In the genomic region with DNA sequence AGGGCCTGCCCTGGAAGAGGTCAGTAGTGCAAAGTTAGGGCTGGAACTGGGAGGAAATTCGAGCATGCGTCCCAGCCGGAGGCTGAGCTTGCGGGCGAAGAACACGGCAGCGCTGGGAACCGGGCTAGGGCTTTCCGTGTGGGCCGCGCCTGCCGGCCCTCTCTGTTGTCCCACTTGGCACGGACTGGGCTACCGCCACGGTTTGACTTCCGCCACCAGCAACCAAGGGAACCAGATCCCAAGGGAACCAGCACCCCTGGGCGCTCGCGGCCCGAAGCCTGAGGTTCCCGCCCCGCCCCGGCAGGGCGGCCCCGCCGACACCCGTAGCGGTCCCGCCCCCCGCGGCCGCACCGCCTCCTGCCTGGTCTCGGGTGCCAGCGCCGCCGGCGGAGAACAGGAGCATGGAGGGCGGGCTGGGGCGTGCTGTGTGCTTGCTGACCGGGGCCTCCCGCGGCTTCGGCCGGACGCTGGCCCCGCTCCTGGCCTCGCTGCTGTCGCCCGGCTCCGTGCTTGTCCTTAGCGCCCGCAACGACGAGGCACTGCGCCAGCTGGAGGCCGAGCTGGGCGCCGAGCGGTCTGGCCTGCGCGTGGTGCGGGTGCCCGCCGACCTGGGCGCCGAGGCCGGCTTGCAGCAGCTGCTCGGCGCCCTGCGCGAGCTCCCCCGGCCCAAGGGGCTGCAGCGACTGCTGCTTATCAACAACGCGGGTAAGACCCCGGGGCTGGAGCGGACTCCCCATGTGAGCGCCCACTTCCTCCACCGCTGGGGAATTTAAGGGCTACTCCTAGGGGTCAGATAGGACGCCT, we compare ENCODE assay signal across 1 cellular context.
TF ChIP-seq lines count a peak whose summit lies in the region.

A gene (plus strand): TSS at position 377 of the 804 bp plus-strand sequence. CDS start 25 bp downstream, at position 402.

TF ChIP-seq in K562, 482 proteins besides CTCF, POLR2A, EP300 and RAD21 (continued from another document and continues in another):
- TF ChIP-seq, protein P1, sequence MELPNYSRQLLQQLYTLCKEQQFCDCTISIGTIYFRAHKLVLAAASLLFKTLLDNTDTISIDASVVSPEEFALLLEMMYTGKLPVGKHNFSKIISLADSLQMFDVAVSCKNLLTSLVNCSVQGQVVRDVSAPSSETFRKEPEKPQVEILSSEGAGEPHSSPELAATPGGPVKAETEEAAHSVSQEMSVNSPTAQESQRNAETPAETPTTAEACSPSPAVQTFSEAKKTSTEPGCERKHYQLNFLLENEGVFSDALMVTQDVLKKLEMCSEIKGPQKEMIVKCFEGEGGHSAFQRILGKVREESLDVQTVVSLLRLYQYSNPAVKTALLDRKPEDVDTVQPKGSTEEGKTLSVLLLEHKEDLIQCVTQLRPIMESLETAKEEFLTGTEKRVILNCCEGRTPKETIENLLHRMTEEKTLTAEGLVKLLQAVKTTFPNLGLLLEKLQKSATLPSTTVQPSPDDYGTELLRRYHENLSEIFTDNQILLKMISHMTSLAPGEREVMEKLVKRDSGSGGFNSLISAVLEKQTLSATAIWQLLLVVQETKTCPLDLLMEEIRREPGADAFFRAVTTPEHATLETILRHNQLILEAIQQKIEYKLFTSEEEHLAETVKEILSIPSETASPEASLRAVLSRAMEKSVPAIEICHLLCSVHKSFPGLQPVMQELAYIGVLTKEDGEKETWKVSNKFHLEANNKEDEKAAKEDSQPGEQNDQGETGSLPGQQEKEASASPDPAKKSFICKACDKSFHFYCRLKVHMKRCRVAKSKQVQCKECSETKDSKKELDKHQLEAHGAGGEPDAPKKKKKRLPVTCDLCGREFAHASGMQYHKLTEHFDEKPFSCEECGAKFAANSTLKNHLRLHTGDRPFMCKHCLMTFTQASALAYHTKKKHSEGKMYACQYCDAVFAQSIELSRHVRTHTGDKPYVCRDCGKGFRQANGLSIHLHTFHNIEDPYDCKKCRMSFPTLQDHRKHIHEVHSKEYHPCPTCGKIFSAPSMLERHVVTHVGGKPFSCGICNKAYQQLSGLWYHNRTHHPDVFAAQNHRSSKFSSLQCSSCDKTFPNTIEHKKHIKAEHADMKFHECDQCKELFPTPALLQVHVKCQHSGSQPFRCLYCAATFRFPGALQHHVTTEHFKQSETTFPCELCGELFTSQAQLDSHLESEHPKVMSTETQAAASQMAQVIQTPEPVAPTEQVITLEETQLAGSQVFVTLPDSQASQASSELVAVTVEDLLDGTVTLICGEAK (IDR thresholded peaks at IDR 0.05) = no peak
- TF ChIP-seq, protein P1 (CRISPR knock-in tag; IDR thresholded peaks at IDR 0.05) = no peak
- TF ChIP-seq POLR2AphosphoS5 (IDR thresholded peaks at IDR 0.05; ENCODE audit: control insufficient read depth, insufficient read depth, low read depth, low read length) = no peak
- TF ChIP-seq ZBTB8A (IDR thresholded peaks at IDR 0.05; ENCODE audit: partially characterized antibody) = no peak
- no peak for TF ChIP-seq GABPB2 (CRISPR knock-in tag; conservative IDR thresholded peaks at IDR 0.05)
- TF ChIP-seq, protein P2, sequence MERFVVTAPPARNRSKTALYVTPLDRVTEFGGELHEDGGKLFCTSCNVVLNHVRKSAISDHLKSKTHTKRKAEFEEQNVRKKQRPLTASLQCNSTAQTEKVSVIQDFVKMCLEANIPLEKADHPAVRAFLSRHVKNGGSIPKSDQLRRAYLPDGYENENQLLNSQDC (CRISPR knock-in tag; IDR thresholded peaks at IDR 0.05) = no peak
- TF ChIP-seq ERF (CRISPR knock-in tag; IDR thresholded peaks at IDR 0.05) = peak; percentile 72; the same call in 1 of the 2 replicates
- no peak for TF ChIP-seq ZNF224 (CRISPR knock-in tag; IDR thresholded peaks at IDR 0.05)
- TF ChIP-seq GABPB1 (CRISPR knock-in tag; IDR thresholded peaks at IDR 0.05) = no peak
- TF ChIP-seq, protein P3, sequence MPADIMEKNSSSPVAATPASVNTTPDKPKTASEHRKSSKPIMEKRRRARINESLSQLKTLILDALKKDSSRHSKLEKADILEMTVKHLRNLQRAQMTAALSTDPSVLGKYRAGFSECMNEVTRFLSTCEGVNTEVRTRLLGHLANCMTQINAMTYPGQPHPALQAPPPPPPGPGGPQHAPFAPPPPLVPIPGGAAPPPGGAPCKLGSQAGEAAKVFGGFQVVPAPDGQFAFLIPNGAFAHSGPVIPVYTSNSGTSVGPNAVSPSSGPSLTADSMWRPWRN (IDR thresholded peaks at IDR 0.05; ENCODE audit: low read depth) = no peak
- TF ChIP-seq RFX1 (IDR thresholded peaks at IDR 0.05) = no peak
- TF ChIP-seq L3MBTL2 (IDR thresholded peaks at IDR 0.05) = peak; percentile 72; the same call in 1 of the 2 replicates
- TF ChIP-seq RB1 (IDR thresholded peaks at IDR 0.05; ENCODE audit: low read depth) = peak; percentile 75
- no peak for TF ChIP-seq HDAC3 (IDR thresholded peaks at IDR 0.05; ENCODE audit: borderline replicate concordance, partially characterized antibody)
- peak in 1 of 2 experiments; percentile 48; a peak in 3 of 4 replicates for TF ChIP-seq MAZ (CRISPR knock-in tag; conservative IDR thresholded peaks at IDR 0.05 in 1 of 2, IDR thresholded peaks at IDR 0.05 in 1 of 2)
- TF ChIP-seq MTF1 (CRISPR knock-in tag; IDR thresholded peaks at IDR 0.05; ENCODE audit: borderline replicate concordance) = no peak
- no peak for TF ChIP-seq ZNF146 (CRISPR knock-in tag; IDR thresholded peaks at IDR 0.05; ENCODE audit: unreplicated experiment)
- no peak for TF ChIP-seq SRSF7 (optimal IDR thresholded peaks at IDR 0.05; ENCODE audit: low read depth, low read length)
- TF ChIP-seq SMARCC2 (IDR thresholded peaks at IDR 0.05; ENCODE audit: low read depth) = no peak
- TF ChIP-seq MCM3 (IDR thresholded peaks at IDR 0.05) = no peak
- TF ChIP-seq PCBP1 (IDR thresholded peaks at IDR 0.05; ENCODE audit: low read depth, low read length, poor library complexity, severe bottlenecking) = no peak
- TF ChIP-seq, protein P4, sequence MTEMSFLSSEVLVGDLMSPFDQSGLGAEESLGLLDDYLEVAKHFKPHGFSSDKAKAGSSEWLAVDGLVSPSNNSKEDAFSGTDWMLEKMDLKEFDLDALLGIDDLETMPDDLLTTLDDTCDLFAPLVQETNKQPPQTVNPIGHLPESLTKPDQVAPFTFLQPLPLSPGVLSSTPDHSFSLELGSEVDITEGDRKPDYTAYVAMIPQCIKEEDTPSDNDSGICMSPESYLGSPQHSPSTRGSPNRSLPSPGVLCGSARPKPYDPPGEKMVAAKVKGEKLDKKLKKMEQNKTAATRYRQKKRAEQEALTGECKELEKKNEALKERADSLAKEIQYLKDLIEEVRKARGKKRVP (CRISPR knock-in tag; IDR thresholded peaks at IDR 0.05) = no peak
- TF ChIP-seq, protein P5, sequence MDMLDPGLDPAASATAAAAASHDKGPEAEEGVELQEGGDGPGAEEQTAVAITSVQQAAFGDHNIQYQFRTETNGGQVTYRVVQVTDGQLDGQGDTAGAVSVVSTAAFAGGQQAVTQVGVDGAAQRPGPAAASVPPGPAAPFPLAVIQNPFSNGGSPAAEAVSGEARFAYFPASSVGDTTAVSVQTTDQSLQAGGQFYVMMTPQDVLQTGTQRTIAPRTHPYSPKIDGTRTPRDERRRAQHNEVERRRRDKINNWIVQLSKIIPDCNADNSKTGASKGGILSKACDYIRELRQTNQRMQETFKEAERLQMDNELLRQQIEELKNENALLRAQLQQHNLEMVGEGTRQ (CRISPR knock-in tag; IDR thresholded peaks at IDR 0.05) = no peak
- TF ChIP-seq ZNF212 (CRISPR knock-in tag; IDR thresholded peaks at IDR 0.05) = no peak
- no peak for TF ChIP-seq NFIC (IDR thresholded peaks at IDR 0.05)
- no peak for TF ChIP-seq ZC3H8 (IDR thresholded peaks at IDR 0.05)
- no peak for TF ChIP-seq NELFE (IDR thresholded peaks at IDR 0.05; ENCODE audit: insufficient read depth, insufficient read length)
- no peak for TF ChIP-seq JUN (IDR thresholded peaks at IDR 0.05; ENCODE audit: borderline replicate concordance, low read depth, low read length)
- TF ChIP-seq JUN (CRISPR knock-in tag; IDR thresholded peaks at IDR 0.05; ENCODE audit: borderline replicate concordance) = no peak
- TF ChIP-seq RBM39 (optimal IDR thresholded peaks at IDR 0.05; ENCODE audit: low read depth, low read length) = no peak
- TF ChIP-seq, protein P6, sequence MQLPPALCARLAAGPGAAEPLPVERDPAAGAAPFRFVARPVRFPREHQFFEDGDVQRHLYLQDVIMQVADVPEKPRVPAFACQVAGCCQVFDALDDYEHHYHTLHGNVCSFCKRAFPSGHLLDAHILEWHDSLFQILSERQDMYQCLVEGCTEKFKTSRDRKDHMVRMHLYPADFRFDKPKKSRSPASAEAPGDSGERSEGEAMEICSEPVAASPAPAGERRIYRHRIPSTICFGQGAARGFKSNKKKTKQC (CRISPR knock-in tag; IDR thresholded peaks at IDR 0.05) = no peak
- peak; percentile 84; the same call in 1 of the 2 replicates for TF ChIP-seq HNRNPL (IDR thresholded peaks at IDR 0.05; ENCODE audit: low read depth, low read length)
- peak; percentile 44; the same call in 1 of the 2 replicates for TF ChIP-seq KLF13 (tag; IDR thresholded peaks at IDR 0.05; ENCODE audit: borderline replicate concordance, low read depth)
- TF ChIP-seq HDGF (IDR thresholded peaks at IDR 0.05) = no peak
- TF ChIP-seq HMGN3 (IDR thresholded peaks at IDR 0.05; ENCODE audit: borderline replicate concordance, extremely low read depth, insufficient read length, low read depth, low read length) = peak; percentile 69
- TF ChIP-seq ZNF140 (CRISPR knock-in tag; IDR thresholded peaks at IDR 0.05) = no peak
- TF ChIP-seq, protein P7, sequence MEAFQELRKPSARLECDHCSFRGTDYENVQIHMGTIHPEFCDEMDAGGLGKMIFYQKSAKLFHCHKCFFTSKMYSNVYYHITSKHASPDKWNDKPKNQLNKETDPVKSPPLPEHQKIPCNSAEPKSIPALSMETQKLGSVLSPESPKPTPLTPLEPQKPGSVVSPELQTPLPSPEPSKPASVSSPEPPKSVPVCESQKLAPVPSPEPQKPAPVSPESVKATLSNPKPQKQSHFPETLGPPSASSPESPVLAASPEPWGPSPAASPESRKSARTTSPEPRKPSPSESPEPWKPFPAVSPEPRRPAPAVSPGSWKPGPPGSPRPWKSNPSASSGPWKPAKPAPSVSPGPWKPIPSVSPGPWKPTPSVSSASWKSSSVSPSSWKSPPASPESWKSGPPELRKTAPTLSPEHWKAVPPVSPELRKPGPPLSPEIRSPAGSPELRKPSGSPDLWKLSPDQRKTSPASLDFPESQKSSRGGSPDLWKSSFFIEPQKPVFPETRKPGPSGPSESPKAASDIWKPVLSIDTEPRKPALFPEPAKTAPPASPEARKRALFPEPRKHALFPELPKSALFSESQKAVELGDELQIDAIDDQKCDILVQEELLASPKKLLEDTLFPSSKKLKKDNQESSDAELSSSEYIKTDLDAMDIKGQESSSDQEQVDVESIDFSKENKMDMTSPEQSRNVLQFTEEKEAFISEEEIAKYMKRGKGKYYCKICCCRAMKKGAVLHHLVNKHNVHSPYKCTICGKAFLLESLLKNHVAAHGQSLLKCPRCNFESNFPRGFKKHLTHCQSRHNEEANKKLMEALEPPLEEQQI (IDR thresholded peaks at IDR 0.05) = no peak
- TF ChIP-seq, protein P8, sequence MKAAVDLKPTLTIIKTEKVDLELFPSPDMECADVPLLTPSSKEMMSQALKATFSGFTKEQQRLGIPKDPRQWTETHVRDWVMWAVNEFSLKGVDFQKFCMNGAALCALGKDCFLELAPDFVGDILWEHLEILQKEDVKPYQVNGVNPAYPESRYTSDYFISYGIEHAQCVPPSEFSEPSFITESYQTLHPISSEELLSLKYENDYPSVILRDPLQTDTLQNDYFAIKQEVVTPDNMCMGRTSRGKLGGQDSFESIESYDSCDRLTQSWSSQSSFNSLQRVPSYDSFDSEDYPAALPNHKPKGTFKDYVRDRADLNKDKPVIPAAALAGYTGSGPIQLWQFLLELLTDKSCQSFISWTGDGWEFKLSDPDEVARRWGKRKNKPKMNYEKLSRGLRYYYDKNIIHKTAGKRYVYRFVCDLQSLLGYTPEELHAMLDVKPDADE (conservative IDR thresholded peaks at IDR 0.05; ENCODE audit: control insufficient read depth, low read depth, low read length) = no peak
- TF ChIP-seq, protein P9, sequence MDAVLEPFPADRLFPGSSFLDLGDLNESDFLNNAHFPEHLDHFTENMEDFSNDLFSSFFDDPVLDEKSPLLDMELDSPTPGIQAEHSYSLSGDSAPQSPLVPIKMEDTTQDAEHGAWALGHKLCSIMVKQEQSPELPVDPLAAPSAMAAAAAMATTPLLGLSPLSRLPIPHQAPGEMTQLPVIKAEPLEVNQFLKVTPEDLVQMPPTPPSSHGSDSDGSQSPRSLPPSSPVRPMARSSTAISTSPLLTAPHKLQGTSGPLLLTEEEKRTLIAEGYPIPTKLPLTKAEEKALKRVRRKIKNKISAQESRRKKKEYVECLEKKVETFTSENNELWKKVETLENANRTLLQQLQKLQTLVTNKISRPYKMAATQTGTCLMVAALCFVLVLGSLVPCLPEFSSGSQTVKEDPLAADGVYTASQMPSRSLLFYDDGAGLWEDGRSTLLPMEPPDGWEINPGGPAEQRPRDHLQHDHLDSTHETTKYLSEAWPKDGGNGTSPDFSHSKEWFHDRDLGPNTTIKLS (IDR thresholded peaks at IDR 0.05; ENCODE audit: borderline replicate concordance, low read depth) = no peak
- TF ChIP-seq CREBBP (IDR thresholded peaks at IDR 0.05; ENCODE audit: low read depth, low read length) = no peak
- TF ChIP-seq CCNT2 (IDR thresholded peaks at IDR 0.05; ENCODE audit: borderline replicate concordance, extremely low read depth, insufficient read length, low read depth, low read length) = peak; percentile 49
